In genomic region chr19:58093071-58093470, GRCh38 we compare ENCODE assay signal across 21 cellular contexts. TPM values are rescaled to one million over a fixed set of nuclear protein-coding genes. Genes with fewer than 3 reads are reported as not detected.
DNase-seq lines count a peak whose midpoint lies in the region; ATAC-seq and TF ChIP-seq lines count a peak whose summit lies in the region.
"Had no signal": no experiment of that assay in that cellular context is flagged by ENCODE, and none has a peak within 500 bp of the region (broad histone marks: within the 10 kb centered on the region; RNA-seq: fewer than 3 reads in every experiment).

No MANE protein-coding gene starts in this region.

- H4K91ac ChIP-seq in H9 (ENCODE audit: insufficient read length, low read depth, low read length) = no peak overlapping the region

- no peak overlapping the region for H3K23ac ChIP-seq in H9 (ENCODE audit: insufficient read length, low read depth, low read length)

- no peaks in the 10 kb centered on the region for H3K9me3 ChIP-seq in H9 (ENCODE audit: control insufficient read depth, low read depth, low read length)
- peaks cover 4% of the 10 kb centered on the region for H3K9me3 ChIP-seq in osteoblast (ENCODE audit: low read depth, low read length)
- H3K9me3 ChIP-seq in GM23248 (ENCODE audit: low read depth) = no peaks in the 10 kb centered on the region

- no peak overlapping the region for H2AK5ac ChIP-seq in H9 (ENCODE audit: insufficient read length, low read length)

- H3K9me3 Mint-ChIP-seq in H9 = peaks cover 5 to 15% of the 10 kb centered on the region in 2 experiments
- H3K9me3 Mint-ChIP-seq in endothelial cell (ENCODE audit: unreplicated experiment) = peaks cover 12% of the 10 kb centered on the region

- no peaks in the 10 kb centered on the region for H3F3A ChIP-seq in GM23248 (ENCODE audit: insufficient read depth)

- H2BK15ac ChIP-seq in H9 (ENCODE audit: low read depth, low read length) = no peak overlapping the region

- H3K4ac ChIP-seq in H9 (ENCODE audit: low read depth, low read length) = no peak overlapping the region

- H3K4me1 ChIP-seq in H9 (ENCODE audit: insufficient read depth, low read length) = peaks cover 4% of the 10 kb centered on the region; the same call in 1 of the 2 replicates
- peaks cover 3% of the 10 kb centered on the region for H3K4me1 ChIP-seq in osteoblast (ENCODE audit: insufficient read depth, low read length)
- no peaks in the 10 kb centered on the region for H3K4me1 ChIP-seq in GM23248 (ENCODE audit: insufficient read depth)
- H3K4me1 ChIP-seq: A549, BE2C had no signal

- no peak overlapping the region for H3K56ac ChIP-seq in H9 (ENCODE audit: insufficient read length, low read depth, low read length)

- peaks cover 6% of the 10 kb centered on the region for H3K23me2 ChIP-seq in H9 (ENCODE audit: insufficient read length, low read depth, low read length, poor library complexity, severe bottlenecking)

- no peak overlapping the region for H4K8ac ChIP-seq in H9 (replicated peaks; ENCODE audit: insufficient read length, low read depth, low read length)

- no peak overlapping the region for H2BK120ac ChIP-seq in H9 (ENCODE audit: low read depth, low read length, poor library complexity, severe bottlenecking)

- H3K4me3 Mint-ChIP-seq in H9 = no peak overlapping the region
- peak overlapping the region; percentile 67 for H3K4me3 Mint-ChIP-seq in endothelial cell (ENCODE audit: unreplicated experiment)
- H3K4me3 Mint-ChIP-seq: CD14-positive monocyte; CD4-positive, alpha-beta T cell; CD8-positive, alpha-beta memory T cell had no signal

- no peak for DNase-seq in H9
- no peak for DNase-seq in endothelial cell (ENCODE audit: low spot score)
- DNase-seq in osteoblast (ENCODE audit: insufficient read length, low spot score, missing footprints) = peak; percentile 17
- DNase-seq in GM23248 = no peak
- DNase-seq: 8988T; ACHN; AML-193; BE2C; CD4-positive, alpha-beta T cell; CD8-positive, alpha-beta memory T cell; DMS53; DMS79 treated with DMSO at 0.1 percent for 48 hours; GOT3; H7 had no signal

- H3T11ph ChIP-seq in H9 (ENCODE audit: low read length) = no peak overlapping the region

- peaks cover 11% of the 10 kb centered on the region for H3K79me1 ChIP-seq in H9 (ENCODE audit: insufficient read depth, low read depth, low read length, poor library complexity, severe bottlenecking)

- H3K27ac Mint-ChIP-seq in H9 = peak overlapping the region in 2 of 3 experiments; percentile 23 to 77; a peak in 2 of 7 replicates
- no peak overlapping the region for H3K27ac Mint-ChIP-seq in endothelial cell (ENCODE audit: unreplicated experiment)
- H3K27ac Mint-ChIP-seq: CD14-positive monocyte; CD4-positive, alpha-beta T cell; CD8-positive, alpha-beta memory T cell had no signal

- H3K14ac ChIP-seq in H9 (ENCODE audit: insufficient read depth, low read length) = no peak overlapping the region

- H3K4me1 Mint-ChIP-seq in H9 (peaks cover 5 to 12% of the 10 kb centered on the region in 2 experiments; a peak in 3 of 4 replicates), endothelial cell (ENCODE audit: unreplicated experiment) (no peaks in the 10 kb centered on the region)

- no peaks in the 10 kb centered on the region for H3K79me2 ChIP-seq in H9 (ENCODE audit: insufficient read depth, low read length)
- peaks cover 32% of the 10 kb centered on the region for H3K79me2 ChIP-seq in osteoblast (ENCODE audit: insufficient read depth, low read length)
- H3K79me2 ChIP-seq in GM23248 (ENCODE audit: insufficient read depth) = peaks cover 17% of the 10 kb centered on the region

- in situ Hi-C loops in GM23248 (cut with MboI) = no loop called here

- H2AFZ ChIP-seq in H9 (ENCODE audit: low read length) (no peak overlapping the region), osteoblast (ENCODE audit: low read length) (no peak overlapping the region), GM23248 (no peak overlapping the region)

- no peak overlapping the region for H3K4me2 ChIP-seq in H9 (ENCODE audit: insufficient read depth, insufficient read length, low read length)
- H3K4me2 ChIP-seq in osteoblast (ENCODE audit: insufficient read depth, low read length) = no peak overlapping the region
- H3K4me2 ChIP-seq in GM23248 (ENCODE audit: unreplicated experiment) = no peak overlapping the region
- H3K4me2 ChIP-seq: A549; BLaER1 treated with 17β-estradiol and CSF1 and Interleukin-3, amounts not matched to agents 10 nM and 100 nM had no signal

- no peak overlapping the region for H4K5ac ChIP-seq in H9 (ENCODE audit: insufficient read length, low read depth, low read length)

- H3K9me2 ChIP-seq in GM23248 (ENCODE audit: insufficient read depth) = no peaks in the 10 kb centered on the region

- H3K27me3 ChIP-seq in H9 (ENCODE audit: insufficient read depth, low read length) = no peaks in the 10 kb centered on the region
- no peaks in the 10 kb centered on the region for H3K27me3 ChIP-seq in osteoblast (ENCODE audit: insufficient read depth, low read length)
- no peaks in the 10 kb centered on the region for H3K27me3 ChIP-seq in GM23248 (replicated peaks; ENCODE audit: insufficient read depth)
- H3K27me3 ChIP-seq: BE2C; BLaER1 treated with 17β-estradiol and CSF1 and Interleukin-3, amounts not matched to agents 10 nM and 100 nM had no signal

- WGBS in H9 (ENCODE audit: extremely low coverage, insufficient read length, low lambda C conversion rate) = no CpG with 5 or more reads among the region's 7 CpGs
- 81 to 88% methylated on average over 7 of the region's 7 CpGs for WGBS in GM23248 (ENCODE audit: low coverage in 1 of 2, low lambda C conversion rate in 2 of 2, missing lambda C conversion rate in 2 of 2), 2 experiments

- no peak overlapping the region for H2BK12ac ChIP-seq in H9 (ENCODE audit: insufficient read length, low read depth, low read length)

- TF ChIP-seq CTCF in H9 (conservative IDR thresholded peaks at IDR 0.05) = no peak
- no peak for TF ChIP-seq CTCF in endothelial cell (IDR thresholded peaks at IDR 0.05; ENCODE audit: unreplicated experiment)
- no peak for TF ChIP-seq CTCF in osteoblast (IDR thresholded peaks at IDR 0.05; ENCODE audit: extremely low read depth, low read depth, low read length)

- H2BK20ac ChIP-seq in H9 (ENCODE audit: low read depth, low read length, poor library complexity, severe bottlenecking) = no peak overlapping the region

- H3K36me3 ChIP-seq in osteoblast (ENCODE audit: insufficient read depth, low read length) = peaks cover 8% of the 10 kb centered on the region
- no peaks in the 10 kb centered on the region for H3K36me3 ChIP-seq in GM23248 (ENCODE audit: low read depth)
- H3K36me3 ChIP-seq: BE2C had no signal

- H3K27ac ChIP-seq in H9 (ENCODE audit: insufficient read length, low read depth, low read length) = no peak overlapping the region
- H3K27ac ChIP-seq in osteoblast (ENCODE audit: low read depth, low read length) = no peak overlapping the region
- no peak overlapping the region for H3K27ac ChIP-seq in GM23248
- H3K27ac ChIP-seq: A549; BLaER1 treated with 17β-estradiol and CSF1 and Interleukin-3, amounts not matched to agents 10 nM and 100 nM had no signal

- ATAC-seq in GM21737 (IDR thresholded peaks at IDR 0.05; ENCODE audit: unreplicated experiment) (no peak), HG03439 (IDR thresholded peaks at IDR 0.05; ENCODE audit: unreplicated experiment) (no peak)
- ATAC-seq: A549, HCT116 had no signal

- no peak overlapping the region for H3K18ac ChIP-seq in H9 (ENCODE audit: insufficient read length, low read depth, low read length)

- no peaks in the 10 kb centered on the region for H4K20me1 ChIP-seq in H9 (ENCODE audit: control insufficient read depth, insufficient read depth, insufficient read length)
- H4K20me1 ChIP-seq in osteoblast (ENCODE audit: insufficient read depth, low read length) = no peaks in the 10 kb centered on the region
- no peaks in the 10 kb centered on the region for H4K20me1 ChIP-seq in GM23248 (ENCODE audit: insufficient read depth)
- H4K20me1 ChIP-seq: BLaER1 treated with 17β-estradiol and CSF1 and Interleukin-3, amounts not matched to agents 10 nM and 100 nM had no signal

- H3K36me3 Mint-ChIP-seq in H9 (ENCODE audit: insufficient read depth in 1 of 3, low read depth in 3 of 3) (peaks cover 35 to 50% (median 44%) of the 10 kb centered on the region in 3 experiments), endothelial cell (ENCODE audit: low read depth, unreplicated experiment) (peaks cover 43% of the 10 kb centered on the region)

- no peaks in the 10 kb centered on the region for H3K27me3 Mint-ChIP-seq in H9 (ENCODE audit: low read depth)
- H3K27me3 Mint-ChIP-seq in endothelial cell (ENCODE audit: unreplicated experiment) = peaks cover 21% of the 10 kb centered on the region
- H3K27me3 Mint-ChIP-seq: CD4-positive, alpha-beta T cell; CD8-positive, alpha-beta memory T cell had no signal

- H3K4me3 ChIP-seq in osteoblast (ENCODE audit: insufficient read depth, low read length) = no peak overlapping the region
- H3K4me3 ChIP-seq in GM23248 = no peak overlapping the region
- H3K4me3 ChIP-seq: A549; BLaER1 treated with 17β-estradiol and CSF1 and Interleukin-3, amounts not matched to agents 10 nM and 100 nM had no signal

- no peak overlapping the region for H2BK5ac ChIP-seq in H9 (ENCODE audit: insufficient read length, low read length)

- H3K9ac ChIP-seq in H9 (ENCODE audit: extremely low read depth, insufficient read length, low read length) = no peak overlapping the region
- no peak overlapping the region for H3K9ac ChIP-seq in GM23248
- H3K9ac ChIP-seq: BLaER1 treated with 17β-estradiol and CSF1 and Interleukin-3, amounts not matched to agents 10 nM and 100 nM had no signal

RNA-seq across cellular contexts. Expression of gene ZSCAN18, which starts 5.0 kb away (rescaled TPM):
- total RNA-seq in H9 (2021) (35.4 and 40.1 TPM in 2 replicates), endothelial cell (ENCODE audit: unreplicated experiment) (47.7 TPM), osteoblast (49.8 and 60.4 TPM in 2 replicates)
- 47.8 and 52.6 TPM in 2 replicates for total RNA-seq in GM23248 (2014; rRNA removed; shearing (Covaris generic))
- polyA plus RNA-seq in GM23248 (2016; fragmentation: Nextera tagmentation; extraction: Ambion mirVana) = 19.0 and 21.8 TPM in 2 replicates

RNA-seq across cellular contexts. Expression of gene ZNF135, which starts 34.0 kb away (rescaled TPM):
- total RNA-seq in H9 (2021) (4.7 and 5.4 TPM in 2 replicates), endothelial cell (ENCODE audit: unreplicated experiment) (1.1 TPM), osteoblast (6.5 and 8.3 TPM in 2 replicates)
- total RNA-seq in GM23248 (2014; rRNA removed; shearing (Covaris generic)) = 5.1 and 6.4 TPM in 2 replicates
- polyA plus RNA-seq in GM23248 (2016; fragmentation: Nextera tagmentation; extraction: Ambion mirVana) = 4.6 and 4.9 TPM in 2 replicates
- polyA plus RNA-seq: A549 had no signal

RNA-seq across cellular contexts. Expression of gene ZNF329, which starts 57.5 kb away (rescaled TPM):
- total RNA-seq in H9 (2021) = 11.8 and 12.1 TPM in 2 replicates
- 14.9 TPM for total RNA-seq in endothelial cell (ENCODE audit: unreplicated experiment)
- 11.9 and 12.7 TPM in 2 replicates for total RNA-seq in osteoblast
- total RNA-seq in GM23248 (2014; rRNA removed; shearing (Covaris generic)) = 10.7 and 15.1 TPM in 2 replicates
- 1.7 and 2.6 TPM in 2 replicates for polyA plus RNA-seq in GM23248 (2016; fragmentation: Nextera tagmentation; extraction: Ambion mirVana)

RNA-seq across cellular contexts. Expression of gene ZSCAN1, which starts 59.2 kb away (rescaled TPM):
- total RNA-seq in H9 (2021) = 0.77 and 1.2 TPM in 2 replicates
- total RNA-seq in endothelial cell (ENCODE audit: unreplicated experiment) = not detected
- total RNA-seq in osteoblast = 0.36 TPM in 1 of 2 replicates, not detected in the other
- total RNA-seq in GM23248 (2014; rRNA removed; shearing (Covaris generic)) = not detected in 2 replicates
- polyA plus RNA-seq in GM23248 (2016; fragmentation: Nextera tagmentation; extraction: Ambion mirVana) = 0.27 and 0.39 TPM in 2 replicates
- total RNA-seq: CD4-positive, alpha-beta T cell; CD8-positive, alpha-beta memory T cell; Daoy; H7 had no signal
- polyA plus RNA-seq: A549; CD14-positive monocyte; CD8-positive, alpha-beta memory T cell had no signal
